Comparison of ENCODE assay signal across 1 cellular context in genomic region chr1:32964461-32965250, GRCh38.
TF ChIP-seq lines count a peak whose summit lies in the region.

A gene with protein sequence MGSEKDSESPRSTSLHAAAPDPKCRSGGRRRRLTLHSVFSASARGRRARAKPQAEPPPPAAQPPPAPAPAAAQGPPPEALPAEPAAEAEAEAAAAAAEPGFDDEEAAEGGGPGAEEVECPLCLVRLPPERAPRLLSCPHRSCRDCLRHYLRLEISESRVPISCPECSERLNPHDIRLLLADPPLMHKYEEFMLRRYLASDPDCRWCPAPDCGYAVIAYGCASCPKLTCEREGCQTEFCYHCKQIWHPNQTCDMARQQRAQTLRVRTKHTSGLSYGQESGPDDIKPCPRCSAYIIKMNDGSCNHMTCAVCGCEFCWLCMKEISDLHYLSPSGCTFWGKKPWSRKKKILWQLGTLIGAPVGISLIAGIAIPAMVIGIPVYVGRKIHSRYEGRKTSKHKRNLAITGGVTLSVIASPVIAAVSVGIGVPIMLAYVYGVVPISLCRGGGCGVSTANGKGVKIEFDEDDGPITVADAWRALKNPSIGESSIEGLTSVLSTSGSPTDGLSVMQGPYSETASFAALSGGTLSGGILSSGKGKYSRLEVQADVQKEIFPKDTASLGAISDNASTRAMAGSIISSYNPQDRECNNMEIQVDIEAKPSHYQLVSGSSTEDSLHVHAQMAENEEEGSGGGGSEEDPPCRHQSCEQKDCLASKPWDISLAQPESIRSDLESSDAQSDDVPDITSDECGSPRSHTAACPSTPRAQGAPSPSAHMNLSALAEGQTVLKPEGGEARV (minus strand): TSS chr1:32964809. CDS start chr1:32964685, 124 bp downstream.

TF ChIP-seq in HepG2, 621 proteins besides CTCF, POLR2A, EP300 and RAD21 (continued from another document and continues in another):
- 0 out of 2 replicates have a peak, but pooled peaks have one; percentile 10 for TF ChIP-seq RFX1 (IDR thresholded peaks at IDR 0.05)
- TF ChIP-seq ZBTB44 (CRISPR knock-in tag; IDR thresholded peaks at IDR 0.05), result 0 out of 2 replicates have a peak, but pooled peaks have one; percentile 42
- no peak for TF ChIP-seq RFXANK (CRISPR knock-in tag; IDR thresholded peaks at IDR 0.05)
- TF ChIP-seq KLF12 (CRISPR knock-in tag; IDR thresholded peaks at IDR 0.05; ENCODE audit: borderline replicate concordance), result peak; percentile 61; the same call in 1 of the 2 replicates
- TF ChIP-seq ZNF280D (CRISPR knock-in tag; IDR thresholded peaks at IDR 0.05), result peak; percentile 77; the same call in 1 of the 2 replicates
- TF ChIP-seq TBP (CRISPR knock-in tag; IDR thresholded peaks at IDR 0.05), result 0 out of 2 replicates have a peak, but pooled peaks have one; percentile 26
- TF ChIP-seq FOSL1 (CRISPR knock-in tag; IDR thresholded peaks at IDR 0.05; ENCODE audit: borderline replicate concordance), result no peak
- no peak for TF ChIP-seq ZNF781 (CRISPR knock-in tag; IDR thresholded peaks at IDR 0.05; ENCODE audit: borderline replicate concordance, not compliant biosample characterization)
- TF ChIP-seq KMT2A (CRISPR knock-in tag; IDR thresholded peaks at IDR 0.05), result 0 out of 2 replicates have a peak, but pooled peaks have one; percentile 52
- TF ChIP-seq ZNF331 (CRISPR knock-in tag; IDR thresholded peaks at IDR 0.05), result peak; percentile 59; the same call in 1 of the 2 replicates
- TF ChIP-seq REXO4 (CRISPR knock-in tag; IDR thresholded peaks at IDR 0.05; ENCODE audit: borderline replicate concordance), result no peak
- no peak for TF ChIP-seq NCOA5 (CRISPR knock-in tag; IDR thresholded peaks at IDR 0.05)
- TF ChIP-seq ATF7 (IDR thresholded peaks at IDR 0.05), result no peak
- TF ChIP-seq ATF7 (CRISPR knock-in tag; IDR thresholded peaks at IDR 0.05), result no peak
- TF ChIP-seq, protein P1, sequence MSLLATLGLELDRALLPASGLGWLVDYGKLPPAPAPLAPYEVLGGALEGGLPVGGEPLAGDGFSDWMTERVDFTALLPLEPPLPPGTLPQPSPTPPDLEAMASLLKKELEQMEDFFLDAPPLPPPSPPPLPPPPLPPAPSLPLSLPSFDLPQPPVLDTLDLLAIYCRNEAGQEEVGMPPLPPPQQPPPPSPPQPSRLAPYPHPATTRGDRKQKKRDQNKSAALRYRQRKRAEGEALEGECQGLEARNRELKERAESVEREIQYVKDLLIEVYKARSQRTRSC (CRISPR knock-in tag; IDR thresholded peaks at IDR 0.05; ENCODE audit: low read depth), result no peak
- TF ChIP-seq GATA4 (IDR thresholded peaks at IDR 0.05; ENCODE audit: borderline replicate concordance, low read depth), result peak; percentile 88
- TF ChIP-seq SNAPC4 (CRISPR knock-in tag; IDR thresholded peaks at IDR 0.05), result no peak
- no peak for TF ChIP-seq ZNF20 (CRISPR knock-in tag; IDR thresholded peaks at IDR 0.05)
- no peak for TF ChIP-seq ZNF850 (CRISPR knock-in tag; conservative IDR thresholded peaks at IDR 0.05)
- TF ChIP-seq RFX3 (CRISPR knock-in tag; IDR thresholded peaks at IDR 0.05), result no peak
- TF ChIP-seq, protein P2, sequence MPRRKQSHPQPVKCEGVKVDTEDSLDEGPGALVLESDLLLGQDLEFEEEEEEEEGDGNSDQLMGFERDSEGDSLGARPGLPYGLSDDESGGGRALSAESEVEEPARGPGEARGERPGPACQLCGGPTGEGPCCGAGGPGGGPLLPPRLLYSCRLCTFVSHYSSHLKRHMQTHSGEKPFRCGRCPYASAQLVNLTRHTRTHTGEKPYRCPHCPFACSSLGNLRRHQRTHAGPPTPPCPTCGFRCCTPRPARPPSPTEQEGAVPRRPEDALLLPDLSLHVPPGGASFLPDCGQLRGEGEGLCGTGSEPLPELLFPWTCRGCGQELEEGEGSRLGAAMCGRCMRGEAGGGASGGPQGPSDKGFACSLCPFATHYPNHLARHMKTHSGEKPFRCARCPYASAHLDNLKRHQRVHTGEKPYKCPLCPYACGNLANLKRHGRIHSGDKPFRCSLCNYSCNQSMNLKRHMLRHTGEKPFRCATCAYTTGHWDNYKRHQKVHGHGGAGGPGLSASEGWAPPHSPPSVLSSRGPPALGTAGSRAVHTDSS (CRISPR knock-in tag; conservative IDR thresholded peaks at IDR 0.05), result no peak
- TF ChIP-seq FOXC1 (CRISPR knock-in tag; IDR thresholded peaks at IDR 0.05; ENCODE audit: borderline replicate concordance), result peak; percentile 61; the same call in 1 of the 2 replicates
- no peak for TF ChIP-seq LRRFIP1 (CRISPR knock-in tag; conservative IDR thresholded peaks at IDR 0.05)
- no peak for TF ChIP-seq HOXA9 (CRISPR knock-in tag; IDR thresholded peaks at IDR 0.05; ENCODE audit: borderline replicate concordance)
- TF ChIP-seq STAG1 (CRISPR knock-in tag; IDR thresholded peaks at IDR 0.05), result no peak
- TF ChIP-seq AGO1 (IDR thresholded peaks at IDR 0.05; ENCODE audit: low read depth, low read length, poor library complexity, severe bottlenecking), result no peak
- no peak for TF ChIP-seq ZNF24 (IDR thresholded peaks at IDR 0.05)
- TF ChIP-seq, protein P3, sequence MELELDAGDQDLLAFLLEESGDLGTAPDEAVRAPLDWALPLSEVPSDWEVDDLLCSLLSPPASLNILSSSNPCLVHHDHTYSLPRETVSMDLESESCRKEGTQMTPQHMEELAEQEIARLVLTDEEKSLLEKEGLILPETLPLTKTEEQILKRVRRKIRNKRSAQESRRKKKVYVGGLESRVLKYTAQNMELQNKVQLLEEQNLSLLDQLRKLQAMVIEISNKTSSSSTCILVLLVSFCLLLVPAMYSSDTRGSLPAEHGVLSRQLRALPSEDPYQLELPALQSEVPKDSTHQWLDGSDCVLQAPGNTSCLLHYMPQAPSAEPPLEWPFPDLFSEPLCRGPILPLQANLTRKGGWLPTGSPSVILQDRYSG (CRISPR knock-in tag; IDR thresholded peaks at IDR 0.05), result no peak
- no peak for TF ChIP-seq ZNF704 (CRISPR knock-in tag; IDR thresholded peaks at IDR 0.05; ENCODE audit: borderline replicate concordance)
- TF ChIP-seq ZNF317 (CRISPR knock-in tag; IDR thresholded peaks at IDR 0.05), result peak; percentile 44; the same call in 1 of the 2 replicates
- TF ChIP-seq SP5 (CRISPR knock-in tag; IDR thresholded peaks at IDR 0.05; ENCODE audit: borderline replicate concordance, low read depth), result peak; percentile 85
- TF ChIP-seq ZKSCAN1 (IDR thresholded peaks at IDR 0.05; ENCODE audit: low read length), result no peak
- TF ChIP-seq, protein P4, sequence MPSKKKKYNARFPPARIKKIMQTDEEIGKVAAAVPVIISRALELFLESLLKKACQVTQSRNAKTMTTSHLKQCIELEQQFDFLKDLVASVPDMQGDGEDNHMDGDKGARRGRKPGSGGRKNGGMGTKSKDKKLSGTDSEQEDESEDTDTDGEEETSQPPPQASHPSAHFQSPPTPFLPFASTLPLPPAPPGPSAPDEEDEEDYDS (CRISPR knock-in tag; IDR thresholded peaks at IDR 0.05), result peak; percentile 99
- TF ChIP-seq IKZF1 (IDR thresholded peaks at IDR 0.05), result no peak
- no peak for TF ChIP-seq ZNF260 (CRISPR knock-in tag; IDR thresholded peaks at IDR 0.05; ENCODE audit: borderline replicate concordance, low read depth)
- peak; percentile 29; the same call in 1 of the 2 replicates for TF ChIP-seq HOMEZ (CRISPR knock-in tag; IDR thresholded peaks at IDR 0.05; ENCODE audit: low read depth)
- TF ChIP-seq JARID2 (CRISPR knock-in tag; IDR thresholded peaks at IDR 0.05; ENCODE audit: insufficient replicate concordance), result no peak
- TF ChIP-seq TCF7 (IDR thresholded peaks at IDR 0.05; ENCODE audit: low read depth), result no peak
- no peak for TF ChIP-seq KDM5A (IDR thresholded peaks at IDR 0.05; ENCODE audit: borderline replicate concordance, low read length)
